Comparison of ENCODE assay signal across 8 cellular contexts in the genomic region with DNA sequence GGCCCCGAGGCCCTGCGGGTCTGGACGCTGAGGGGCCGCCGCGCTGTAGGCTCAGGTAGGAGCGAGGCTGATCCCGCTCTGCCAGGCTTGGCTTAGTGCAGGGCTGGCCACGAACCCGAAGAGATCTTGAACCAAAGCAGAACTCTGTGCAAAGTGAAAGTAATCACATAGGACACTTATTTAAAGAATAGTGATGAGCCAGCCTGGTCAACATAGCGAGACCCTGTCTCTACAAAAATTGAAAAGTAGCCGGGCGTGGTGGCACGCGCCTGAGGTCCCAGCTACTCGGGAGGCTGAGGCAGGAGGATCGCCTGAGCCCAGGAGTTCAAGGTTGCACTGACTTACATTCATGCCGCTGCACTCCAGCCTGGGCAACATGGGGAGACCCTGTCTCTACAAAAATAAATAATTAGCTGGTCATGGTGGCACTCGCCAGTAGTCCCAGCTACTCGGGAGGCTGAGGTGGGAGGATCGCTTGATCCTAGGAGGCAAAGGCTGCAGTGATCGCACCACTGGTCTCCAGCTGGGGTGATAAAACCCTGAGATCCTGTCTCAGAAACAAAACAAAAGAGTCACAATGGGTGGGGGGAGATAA. TPM values are rescaled to one million over a fixed set of nuclear protein-coding genes. Genes with fewer than 3 reads are reported as not detected.
DNase-seq lines count a peak whose midpoint lies in the region; ATAC-seq, FAIRE-seq and TF ChIP-seq lines count a peak whose summit lies in the region.

No MANE protein-coding gene starts in this region.

- H3K36me3 Mint-ChIP-seq in CD14-positive monocyte: peaks cover 39 to 40% of the 10 kb centered on the region in 2 donors
- H3K36me3 Mint-ChIP-seq in astrocyte (ENCODE audit: low read depth, unreplicated experiment): peaks cover 17% of the 10 kb centered on the region

- peak overlapping the region; percentile 42 for H3K18ac ChIP-seq in mesendoderm (ENCODE audit: low read length)

- no peak overlapping the region for H2BK15ac ChIP-seq in mesendoderm (replicated peaks; ENCODE audit: low read depth)

- TF ChIP-seq CTCF in CD14-positive monocyte (IDR thresholded peaks at IDR 0.05): no peak
- no peak for TF ChIP-seq CTCF in astrocyte (IDR thresholded peaks at IDR 0.05; ENCODE audit: insufficient read depth, low read depth, low read length)

- FAIRE-seq in astrocyte (lab: Jason Lieb, UNC): no peak

- ATAC-seq in HG02973 (IDR thresholded peaks at IDR 0.05; ENCODE audit: unreplicated experiment): peak; percentile 30
- no peak for ATAC-seq in GM19328 (IDR thresholded peaks at IDR 0.05; ENCODE audit: unreplicated experiment)

- H3K79me1 ChIP-seq in mesendoderm (ENCODE audit: low read length): peaks cover 4% of the 10 kb centered on the region

- H3K23ac ChIP-seq in mesendoderm (ENCODE audit: low read length): no peak overlapping the region

- H3K36me3 ChIP-seq in astrocyte (ENCODE audit: insufficient read depth, low read length) (peaks cover 16% of the 10 kb centered on the region), mesendoderm (ENCODE audit: control insufficient read depth, insufficient read depth, low read length) (peaks cover 6% of the 10 kb centered on the region)

- no peak for DNase-seq in CD14-positive monocyte (ENCODE audit: low spot score)
- no peak for DNase-seq in astrocyte (ENCODE audit: low read depth)
- peak; percentile 86 for DNase-seq in mesendoderm
- no peak for DNase-seq in stimulated activated CD4-positive, alpha-beta T cell treated with anti-CD3 and anti-CD28 coated beads, Interleukin-2, amount 100 ng/mL, for 48 hours
- no peak for DNase-seq in NCI-H1048 (lab: John Stamatoyannopoulos, UW)
- DNase-seq in NCI-H82 treated with DMSO at 0.1 percent for 48 hours (lab: John Stamatoyannopoulos, UW; ENCODE audit: unreplicated experiment): no peak

- WGBS in mesendoderm (ENCODE audit: extremely low coverage, insufficient coverage, low lambda C conversion rate): no CpG with 5 or more reads among the region's 22 CpGs

- H3K9ac ChIP-seq in astrocyte (ENCODE audit: low read length) (peak overlapping the region; percentile 92), mesendoderm (ENCODE audit: low read length) (peak overlapping the region; percentile 97)

- H3K4me2 ChIP-seq in astrocyte (ENCODE audit: low read length) (peak overlapping the region; percentile 93), mesendoderm (ENCODE audit: low read length) (peak overlapping the region; percentile 72)

- H2AFZ ChIP-seq in astrocyte (ENCODE audit: low read depth, low read length): peak overlapping the region; percentile 100

- no peak overlapping the region for H4K5ac ChIP-seq in mesendoderm (ENCODE audit: low read length)

- no peak overlapping the region for H2AK5ac ChIP-seq in mesendoderm (ENCODE audit: low read length)

- H3K27ac Mint-ChIP-seq in CD14-positive monocyte (peak overlapping the region; percentile 79 to 93 (median 88)), astrocyte (ENCODE audit: unreplicated experiment) (peak overlapping the region; percentile 91)

- H3K9me3 Mint-ChIP-seq in CD14-positive monocyte (peaks cover 0 to 11% (median 2%) of the 10 kb centered on the region in 7 donors), astrocyte (ENCODE audit: unreplicated experiment) (no peaks in the 10 kb centered on the region)

- H3K27ac ChIP-seq in astrocyte (ENCODE audit: low read depth, low read length): peak overlapping the region; percentile 55
- H3K27ac ChIP-seq in mesendoderm (ENCODE audit: low read depth, low read length): peak overlapping the region; percentile 88

- H3K4me3 ChIP-seq in astrocyte (ENCODE audit: insufficient read depth, low read depth, low read length) (peak overlapping the region; percentile 77), mesendoderm (ENCODE audit: low read length) (peak overlapping the region; percentile 98)

- H2BK120ac ChIP-seq in mesendoderm (ENCODE audit: low read depth, low read length): peak overlapping the region; percentile 64

- peak overlapping the region; percentile 99 for H3K56ac ChIP-seq in mesendoderm (ENCODE audit: low read length)

- H3K27me3 Mint-ChIP-seq in CD14-positive monocyte (ENCODE audit: low read depth in 3 of 3) (peaks cover 6 to 15% (median 9%) of the 10 kb centered on the region in 3 donors), astrocyte (ENCODE audit: low read depth, unreplicated experiment) (peaks cover 3% of the 10 kb centered on the region)

- H3K79me2 ChIP-seq in astrocyte (ENCODE audit: insufficient read depth, low read length) (peaks cover 27% of the 10 kb centered on the region), mesendoderm (ENCODE audit: control insufficient read depth, insufficient read depth, low read length) (peaks cover 5% of the 10 kb centered on the region)

- H2BK5ac ChIP-seq in mesendoderm (ENCODE audit: low read length): peak overlapping the region; percentile 83

- H3K27me3 ChIP-seq in astrocyte (ENCODE audit: insufficient read depth, low read length): no peaks in the 10 kb centered on the region
- no peaks in the 10 kb centered on the region for H3K27me3 ChIP-seq in mesendoderm (ENCODE audit: insufficient read depth, low read length, poor library complexity)

- H3K4me1 Mint-ChIP-seq in CD14-positive monocyte (peaks cover 24% of the 10 kb centered on the region), astrocyte (ENCODE audit: low read depth, unreplicated experiment) (peaks cover 16% of the 10 kb centered on the region)

- peak overlapping the region; percentile 97 for H3K4me3 Mint-ChIP-seq in CD14-positive monocyte
- peak overlapping the region; percentile 92 for H3K4me3 Mint-ChIP-seq in astrocyte (ENCODE audit: unreplicated experiment)

- peaks cover 15% of the 10 kb centered on the region for H4K20me1 ChIP-seq in astrocyte (ENCODE audit: insufficient read depth, low read length)

- peak overlapping the region; percentile 57 for H3K4ac ChIP-seq in mesendoderm (ENCODE audit: low read depth, low read length)

- H3K4me1 ChIP-seq in astrocyte (ENCODE audit: insufficient read depth, low read length): peaks cover 4% of the 10 kb centered on the region
- no peaks in the 10 kb centered on the region for H3K4me1 ChIP-seq in mesendoderm (ENCODE audit: control insufficient read depth, low read depth, low read length)

- H4K8ac ChIP-seq in mesendoderm (ENCODE audit: low read depth, low read length): peak overlapping the region; percentile 30

- no peaks in the 10 kb centered on the region for H3K9me3 ChIP-seq in astrocyte (ENCODE audit: insufficient read depth, low read depth, low read length)

- intact Hi-C loops in CD14-positive monocyte (cut with micrococcal nuclease): loop anchor here (5.0 kb wide), 2 partner anchors 60 to 115 kb away; a partner anchor contains a TSS

RNA-seq across cellular contexts. Expression of a gene that starts 0.5 kb away (rescaled TPM):
- polyA plus RNA-seq in CD14-positive monocyte: 1 to 10 TPM; 4.3 to 6.1 TPM
- total RNA-seq in astrocyte: 13.3 and 14.6 TPM in 2 replicates
- 8.0 TPM for polyA plus RNA-seq in mesendoderm (2013, experiment 1 of 2)
- polyA plus RNA-seq in mesendoderm (2013, experiment 2 of 2): 8.3 TPM

RNA-seq across cellular contexts. Expression of a gene that starts 19.2 kb away (rescaled TPM):
- under 1 TPM in 1 of 2 donors, not detected in 1; 0.20 TPM for polyA plus RNA-seq in CD14-positive monocyte
- 0.23 and 0.43 TPM in 2 replicates for total RNA-seq in astrocyte
- 0.04 TPM for polyA plus RNA-seq in mesendoderm (2013, experiment 1 of 2)
- polyA plus RNA-seq in mesendoderm (2013, experiment 2 of 2): not detected

RNA-seq across cellular contexts. Expression of a gene that starts 58.8 kb away (rescaled TPM):
- 10 to 100 TPM; 61.6 to 62.2 TPM for polyA plus RNA-seq in CD14-positive monocyte
- 54.1 and 59.7 TPM in 2 replicates for total RNA-seq in astrocyte
- polyA plus RNA-seq in mesendoderm (2013, experiment 1 of 2): 34.9 TPM
- polyA plus RNA-seq in mesendoderm (2013, experiment 2 of 2): 35.4 TPM
